In genomic region chr1:177645491-177645890, GRCh38 we compare ENCODE assay signal across 1 cellular context.
TF ChIP-seq lines count a peak whose summit lies in the region.

No MANE protein-coding gene starts in this region.

TF ChIP-seq in IMR-90, 13 proteins besides CTCF, POLR2A, EP300 and RAD21:
- TF ChIP-seq MAZ (IDR thresholded peaks at IDR 0.05; ENCODE audit: borderline replicate concordance, low read depth, low read length) (no peak), CEBPB (IDR thresholded peaks at IDR 0.05; ENCODE audit: low read depth, low read length) (no peak), USF2 (IDR thresholded peaks at IDR 0.05; ENCODE audit: low read depth, low read length) (no peak), SMC3 (IDR thresholded peaks at IDR 0.05; ENCODE audit: low read depth, low read length) (no peak), MAFK (IDR thresholded peaks at IDR 0.05; ENCODE audit: low read depth, low read length) (no peak), CHD1 (IDR thresholded peaks at IDR 0.05; ENCODE audit: low read depth, low read length) (no peak), FOS (IDR thresholded peaks at IDR 0.05; ENCODE audit: low read depth, low read length) (no peak), BHLHE40 (IDR thresholded peaks at IDR 0.05; ENCODE audit: low read depth, low read length) (no peak), MXI1 (IDR thresholded peaks at IDR 0.05; ENCODE audit: borderline replicate concordance, low read depth, low read length) (no peak), ELK1 (IDR thresholded peaks at IDR 0.05; ENCODE audit: borderline replicate concordance, low read depth, low read length) (no peak), RCOR1 (IDR thresholded peaks at IDR 0.05; ENCODE audit: insufficient replicate concordance, low read length) (no peak), NFE2L2 (IDR thresholded peaks at IDR 0.05; ENCODE audit: low read depth, low read length) (no peak), RFX5 (IDR thresholded peaks at IDR 0.05; ENCODE audit: low read depth, low read length) (no peak)
